Comparison of ENCODE assay signal across 8 cellular contexts in the genomic region with DNA sequence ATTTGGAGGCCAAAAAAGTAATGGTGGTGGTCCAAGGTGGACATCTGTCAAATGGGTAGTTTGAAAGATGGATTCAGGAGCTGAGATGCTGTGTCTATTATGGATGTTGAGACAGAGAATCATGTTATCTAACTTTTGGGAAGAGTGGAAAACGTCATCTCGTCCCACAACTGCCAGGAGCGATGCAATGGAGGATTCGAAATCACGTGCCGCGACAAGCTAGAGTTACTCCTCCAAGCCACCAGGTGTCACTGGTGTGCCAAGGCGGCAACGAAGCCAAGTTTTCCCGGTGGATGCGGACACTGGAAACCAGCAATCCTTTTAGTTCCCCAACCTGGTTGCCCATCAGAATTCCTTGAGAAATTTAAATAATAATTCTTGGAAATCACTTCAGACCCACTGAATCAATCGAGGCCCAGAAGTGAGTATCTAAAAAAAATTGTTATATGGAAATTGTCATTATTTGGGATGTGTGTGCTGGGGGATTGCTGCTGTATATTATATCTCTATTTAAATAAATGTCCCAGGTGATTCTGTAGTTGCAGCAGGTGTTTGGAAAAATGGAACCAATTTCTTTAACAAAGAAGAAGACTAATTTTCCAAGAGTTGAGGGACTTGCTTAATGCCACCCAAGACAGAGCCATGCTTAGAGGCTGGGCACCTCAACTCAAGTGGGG.
DNase-seq lines count a peak whose midpoint lies in the region; ATAC-seq and TF ChIP-seq lines count a peak whose summit lies in the region.

No MANE protein-coding gene starts in this region.

- H3K27ac Mint-ChIP-seq in neural crest cell (ENCODE audit: unreplicated experiment): no peak overlapping the region

- no peak overlapping the region for H3K4me3 Mint-ChIP-seq in neural crest cell

- intact Hi-C loops in dorsolateral prefrontal cortex (cut with DNase I): loop anchor here in 1 of 2 donors (5.0 kb wide), 1 partner anchor 75 kb away; no protein-coding TSS in a partner anchor

- DNase-seq in Daoy (ENCODE audit: low read depth) (peak; percentile 44), LHCN-M2 (ENCODE audit: low read depth) (peak; percentile 3), dorsolateral prefrontal cortex (peak in 7 of 10 donors; percentile 25 to 64 (median 38)), neural crest cell (ENCODE audit: low read depth, low spot score) (peak; percentile 45), UCSD-AML1 (lab: John Stamatoyannopoulos, UW; ENCODE audit: unreplicated experiment) (no peak)
- no peak for DNase-seq in activated CD8-positive, alpha-beta memory T cell treated with anti-CD3 and anti-CD28 coated beads, Interleukin-2, amount 50 U/mL, for 4 hours
- no peak for DNase-seq in stimulated activated naive CD4-positive, alpha-beta T cell treated with Interleukin-2 at 50 U/mL for 16 hours (lab: John Stamatoyannopoulos, UW)

- H3K9me3 Mint-ChIP-seq in neural crest cell: no peaks in the 10 kb centered on the region

- no peaks in the 10 kb centered on the region for H3K4me1 Mint-ChIP-seq in neural crest cell

- H3K27me3 ChIP-seq in dorsolateral prefrontal cortex: no peaks in the 10 kb centered on the region

- TF ChIP-seq CTCF in dorsolateral prefrontal cortex (IDR thresholded peaks at IDR 0.05 in 54 of 56, conservative IDR thresholded peaks at IDR 0.05 in 2 of 56; ENCODE audit: low read depth in 1 of 56, partially characterized antibody in 56 of 56) (peak; percentile 25 to 84 (median 67)), neural crest cell (conservative IDR thresholded peaks at IDR 0.05) (peak; percentile 68)

- H3K27ac ChIP-seq in dorsolateral prefrontal cortex: no peak overlapping the region

- H3K27me3 Mint-ChIP-seq in neural crest cell (ENCODE audit: low read depth): peaks cover 14% of the 10 kb centered on the region

- H3K4me3 ChIP-seq in dorsolateral prefrontal cortex: no peak overlapping the region

- H3K36me3 Mint-ChIP-seq in neural crest cell (ENCODE audit: low read depth): no peaks in the 10 kb centered on the region

- ATAC-seq in HG02870 (IDR thresholded peaks at IDR 0.05; ENCODE audit: unreplicated experiment): no peak

Comparison
In these comparisons a context has a peak if more than half of its experiments do, and no peak if none do; other contexts are left out.
1. DNase-seq: peak in Daoy (single experiment), LHCN-M2 (single experiment), dorsolateral prefrontal cortex (7 of 10) and neural crest cell (single experiment); none in activated CD8-positive, alpha-beta memory T cell treated with anti-CD3 and anti-CD28 coated beads, Interleukin-2, amount 50 U/mL, for 4 hours (single experiment), UCSD-AML1 (single experiment) and stimulated activated naive CD4-positive, alpha-beta T cell treated with Interleukin-2 at 50 U/mL for 16 hours (single experiment).